1 cellular context compared by ENCODE assay signal in the genomic region with DNA sequence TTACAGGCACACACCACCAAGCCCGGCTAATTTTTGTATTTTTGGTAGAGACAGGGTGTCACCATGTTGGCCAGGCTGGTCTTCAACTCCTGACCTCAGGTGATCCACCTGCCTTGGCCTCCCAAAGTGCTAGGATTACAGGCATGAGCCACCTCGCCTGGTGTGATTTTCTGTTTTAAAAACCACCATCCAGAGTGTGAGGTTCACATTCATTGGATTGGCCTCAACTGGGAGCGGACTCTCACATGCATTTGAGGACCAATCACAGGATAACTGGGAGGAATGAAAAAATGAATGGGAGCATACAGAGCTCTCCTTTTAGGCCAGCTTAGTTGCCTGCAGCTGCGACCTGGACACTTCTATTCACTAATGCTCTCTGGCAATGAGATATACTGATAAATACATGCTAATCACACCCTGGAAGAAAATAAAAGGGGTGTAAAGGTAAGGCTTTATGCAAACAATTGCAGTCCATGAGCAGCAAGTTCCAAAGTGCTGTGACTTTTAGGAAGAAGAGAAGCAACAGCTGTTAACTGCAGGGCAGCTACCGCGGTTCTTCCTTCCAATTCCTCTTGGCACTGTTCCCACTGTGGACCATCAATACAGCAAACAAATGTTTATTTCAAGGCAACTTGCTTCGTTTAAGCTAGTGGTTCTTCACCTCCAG.
A peak's percentile ranks its signal among the peaks of the same experiment; 100 is the strongest.
TF ChIP-seq lines count a peak whose summit lies in the region.

No MANE protein-coding gene starts in this region.

TF ChIP-seq in HepG2, 621 proteins besides CTCF, POLR2A, EP300 and RAD21 (continued from another document and continues in another):
- TF ChIP-seq, protein P1, sequence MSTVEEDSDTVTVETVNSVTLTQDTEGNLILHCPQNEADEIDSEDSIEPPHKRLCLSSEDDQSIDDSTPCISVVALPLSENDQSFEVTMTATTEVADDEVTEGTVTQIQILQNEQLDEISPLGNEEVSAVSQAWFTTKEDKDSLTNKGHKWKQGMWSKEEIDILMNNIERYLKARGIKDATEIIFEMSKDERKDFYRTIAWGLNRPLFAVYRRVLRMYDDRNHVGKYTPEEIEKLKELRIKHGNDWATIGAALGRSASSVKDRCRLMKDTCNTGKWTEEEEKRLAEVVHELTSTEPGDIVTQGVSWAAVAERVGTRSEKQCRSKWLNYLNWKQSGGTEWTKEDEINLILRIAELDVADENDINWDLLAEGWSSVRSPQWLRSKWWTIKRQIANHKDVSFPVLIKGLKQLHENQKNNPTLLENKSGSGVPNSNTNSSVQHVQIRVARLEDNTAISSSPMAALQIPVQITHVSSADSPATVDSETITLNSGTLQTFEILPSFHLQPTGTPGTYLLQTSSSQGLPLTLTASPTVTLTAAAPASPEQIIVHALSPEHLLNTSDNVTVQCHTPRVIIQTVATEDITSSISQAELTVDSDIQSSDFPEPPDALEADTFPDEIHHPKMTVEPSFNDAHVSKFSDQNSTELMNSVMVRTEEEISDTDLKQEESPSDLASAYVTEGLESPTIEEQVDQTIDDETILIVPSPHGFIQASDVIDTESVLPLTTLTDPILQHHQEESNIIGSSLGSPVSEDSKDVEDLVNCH (CRISPR knock-in tag; IDR thresholded peaks at IDR 0.05) = no peak
- TF ChIP-seq ZNF724P (CRISPR knock-in tag; IDR thresholded peaks at IDR 0.05; ENCODE audit: borderline replicate concordance) = no peak
- no peak for TF ChIP-seq ZNF367 (CRISPR knock-in tag; IDR thresholded peaks at IDR 0.05; ENCODE audit: borderline replicate concordance)
- 0 out of 2 replicates have a peak, but pooled peaks have one; percentile 41 for TF ChIP-seq HOXA9 (CRISPR knock-in tag; IDR thresholded peaks at IDR 0.05; ENCODE audit: borderline replicate concordance)
- 0 out of 2 replicates have a peak, but pooled peaks have one; percentile 20 for TF ChIP-seq POGZ (CRISPR knock-in tag; IDR thresholded peaks at IDR 0.05)
- TF ChIP-seq ZNF644 (CRISPR knock-in tag; IDR thresholded peaks at IDR 0.05; ENCODE audit: low read depth) = no peak
- TF ChIP-seq NFATC3 (CRISPR knock-in tag; IDR thresholded peaks at IDR 0.05) = 0 out of 2 replicates have a peak, but pooled peaks have one; percentile 13
- TF ChIP-seq ZNF556 (CRISPR knock-in tag; IDR thresholded peaks at IDR 0.05; ENCODE audit: borderline replicate concordance) = peak; percentile 69
- no peak for TF ChIP-seq MAFF (IDR thresholded peaks at IDR 0.05; ENCODE audit: low read depth, low read length)
- TF ChIP-seq ZNF337 (CRISPR knock-in tag; IDR thresholded peaks at IDR 0.05; ENCODE audit: borderline replicate concordance, low read depth) = peak; percentile 71; the same call in 1 of the 2 replicates
- 0 out of 2 replicates have a peak, but pooled peaks have one; percentile 30 for TF ChIP-seq ZNF790 (CRISPR knock-in tag; IDR thresholded peaks at IDR 0.05; ENCODE audit: borderline replicate concordance)
- TF ChIP-seq ZNF547 (CRISPR knock-in tag; IDR thresholded peaks at IDR 0.05) = peak; percentile 64; the same call in 1 of the 2 replicates
- TF ChIP-seq CEBPG (CRISPR knock-in tag; IDR thresholded peaks at IDR 0.05) = peak; percentile 22
- TF ChIP-seq, protein P2, sequence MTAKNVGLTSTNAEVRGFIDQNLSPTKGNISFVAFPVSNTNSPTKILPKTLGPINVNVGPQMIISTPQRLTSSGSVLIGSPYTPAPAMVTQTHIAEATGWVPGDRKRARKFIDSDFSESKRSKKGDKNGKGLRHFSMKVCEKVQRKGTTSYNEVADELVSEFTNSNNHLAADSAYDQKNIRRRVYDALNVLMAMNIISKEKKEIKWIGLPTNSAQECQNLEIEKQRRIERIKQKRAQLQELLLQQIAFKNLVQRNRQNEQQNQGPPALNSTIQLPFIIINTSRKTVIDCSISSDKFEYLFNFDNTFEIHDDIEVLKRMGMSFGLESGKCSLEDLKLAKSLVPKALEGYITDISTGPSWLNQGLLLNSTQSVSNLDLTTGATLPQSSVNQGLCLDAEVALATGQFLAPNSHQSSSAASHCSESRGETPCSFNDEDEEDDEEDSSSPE (CRISPR knock-in tag; IDR thresholded peaks at IDR 0.05) = peak; percentile 46; the same call in 1 of the 2 replicates
- no peak for TF ChIP-seq ZNF251 (CRISPR knock-in tag; IDR thresholded peaks at IDR 0.05)
- TF ChIP-seq SRF (IDR thresholded peaks at IDR 0.05; ENCODE audit: low read depth, low read length) = no peak
- TF ChIP-seq, protein P3, sequence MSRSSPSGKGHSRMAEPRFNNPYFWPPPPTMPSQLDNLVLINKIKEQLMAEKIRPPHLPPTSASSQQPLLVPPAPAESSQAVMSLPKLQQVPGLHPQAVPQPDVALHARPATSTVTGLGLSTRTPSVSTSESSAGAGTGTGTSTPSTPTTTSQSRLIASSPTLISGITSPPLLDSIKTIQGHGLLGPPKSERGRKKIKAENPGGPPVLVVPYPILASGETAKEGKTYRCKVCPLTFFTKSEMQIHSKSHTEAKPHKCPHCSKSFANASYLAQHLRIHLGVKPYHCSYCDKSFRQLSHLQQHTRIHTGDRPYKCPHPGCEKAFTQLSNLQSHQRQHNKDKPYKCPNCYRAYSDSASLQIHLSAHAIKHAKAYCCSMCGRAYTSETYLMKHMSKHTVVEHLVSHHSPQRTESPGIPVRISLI (CRISPR knock-in tag; IDR thresholded peaks at IDR 0.05; ENCODE audit: borderline replicate concordance) = peak; percentile 28; the same call in 1 of the 2 replicates
- TF ChIP-seq, protein P4, sequence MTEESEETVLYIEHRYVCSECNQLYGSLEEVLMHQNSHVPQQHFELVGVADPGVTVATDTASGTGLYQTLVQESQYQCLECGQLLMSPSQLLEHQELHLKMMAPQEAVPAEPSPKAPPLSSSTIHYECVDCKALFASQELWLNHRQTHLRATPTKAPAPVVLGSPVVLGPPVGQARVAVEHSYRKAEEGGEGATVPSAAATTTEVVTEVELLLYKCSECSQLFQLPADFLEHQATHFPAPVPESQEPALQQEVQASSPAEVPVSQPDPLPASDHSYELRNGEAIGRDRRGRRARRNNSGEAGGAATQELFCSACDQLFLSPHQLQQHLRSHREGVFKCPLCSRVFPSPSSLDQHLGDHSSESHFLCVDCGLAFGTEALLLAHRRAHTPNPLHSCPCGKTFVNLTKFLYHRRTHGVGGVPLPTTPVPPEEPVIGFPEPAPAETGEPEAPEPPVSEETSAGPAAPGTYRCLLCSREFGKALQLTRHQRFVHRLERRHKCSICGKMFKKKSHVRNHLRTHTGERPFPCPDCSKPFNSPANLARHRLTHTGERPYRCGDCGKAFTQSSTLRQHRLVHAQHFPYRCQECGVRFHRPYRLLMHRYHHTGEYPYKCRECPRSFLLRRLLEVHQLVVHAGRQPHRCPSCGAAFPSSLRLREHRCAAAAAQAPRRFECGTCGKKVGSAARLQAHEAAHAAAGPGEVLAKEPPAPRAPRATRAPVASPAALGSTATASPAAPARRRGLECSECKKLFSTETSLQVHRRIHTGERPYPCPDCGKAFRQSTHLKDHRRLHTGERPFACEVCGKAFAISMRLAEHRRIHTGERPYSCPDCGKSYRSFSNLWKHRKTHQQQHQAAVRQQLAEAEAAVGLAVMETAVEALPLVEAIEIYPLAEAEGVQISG (CRISPR knock-in tag; IDR thresholded peaks at IDR 0.05) = 0 out of 2 replicates have a peak, but pooled peaks have one; percentile 4
- peak; percentile 55; the same call in 1 of the 2 replicates for TF ChIP-seq TARDBP (CRISPR knock-in tag; IDR thresholded peaks at IDR 0.05)
- TF ChIP-seq, protein P5, sequence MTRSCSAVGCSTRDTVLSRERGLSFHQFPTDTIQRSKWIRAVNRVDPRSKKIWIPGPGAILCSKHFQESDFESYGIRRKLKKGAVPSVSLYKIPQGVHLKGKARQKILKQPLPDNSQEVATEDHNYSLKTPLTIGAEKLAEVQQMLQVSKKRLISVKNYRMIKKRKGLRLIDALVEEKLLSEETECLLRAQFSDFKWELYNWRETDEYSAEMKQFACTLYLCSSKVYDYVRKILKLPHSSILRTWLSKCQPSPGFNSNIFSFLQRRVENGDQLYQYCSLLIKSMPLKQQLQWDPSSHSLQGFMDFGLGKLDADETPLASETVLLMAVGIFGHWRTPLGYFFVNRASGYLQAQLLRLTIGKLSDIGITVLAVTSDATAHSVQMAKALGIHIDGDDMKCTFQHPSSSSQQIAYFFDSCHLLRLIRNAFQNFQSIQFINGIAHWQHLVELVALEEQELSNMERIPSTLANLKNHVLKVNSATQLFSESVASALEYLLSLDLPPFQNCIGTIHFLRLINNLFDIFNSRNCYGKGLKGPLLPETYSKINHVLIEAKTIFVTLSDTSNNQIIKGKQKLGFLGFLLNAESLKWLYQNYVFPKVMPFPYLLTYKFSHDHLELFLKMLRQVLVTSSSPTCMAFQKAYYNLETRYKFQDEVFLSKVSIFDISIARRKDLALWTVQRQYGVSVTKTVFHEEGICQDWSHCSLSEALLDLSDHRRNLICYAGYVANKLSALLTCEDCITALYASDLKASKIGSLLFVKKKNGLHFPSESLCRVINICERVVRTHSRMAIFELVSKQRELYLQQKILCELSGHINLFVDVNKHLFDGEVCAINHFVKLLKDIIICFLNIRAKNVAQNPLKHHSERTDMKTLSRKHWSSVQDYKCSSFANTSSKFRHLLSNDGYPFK (CRISPR knock-in tag; IDR thresholded peaks at IDR 0.05; ENCODE audit: borderline replicate concordance) = no peak
- TF ChIP-seq RBAK (CRISPR knock-in tag; IDR thresholded peaks at IDR 0.05) = no peak
- TF ChIP-seq PPARG (CRISPR knock-in tag; conservative IDR thresholded peaks at IDR 0.05) = 0 out of 2 replicates have a peak, but pooled peaks have one; percentile 12
- TF ChIP-seq SP4 (CRISPR knock-in tag; IDR thresholded peaks at IDR 0.05) = 0 out of 2 replicates have a peak, but pooled peaks have one; percentile 30
- TF ChIP-seq ZMYM3 (CRISPR knock-in tag; IDR thresholded peaks at IDR 0.05) = peak; percentile 54; the same call in 1 of the 2 replicates
- TF ChIP-seq ZSCAN29 (CRISPR knock-in tag; conservative IDR thresholded peaks at IDR 0.05) = 0 out of 2 replicates have a peak, but pooled peaks have one; percentile 22
- TF ChIP-seq, protein P6, sequence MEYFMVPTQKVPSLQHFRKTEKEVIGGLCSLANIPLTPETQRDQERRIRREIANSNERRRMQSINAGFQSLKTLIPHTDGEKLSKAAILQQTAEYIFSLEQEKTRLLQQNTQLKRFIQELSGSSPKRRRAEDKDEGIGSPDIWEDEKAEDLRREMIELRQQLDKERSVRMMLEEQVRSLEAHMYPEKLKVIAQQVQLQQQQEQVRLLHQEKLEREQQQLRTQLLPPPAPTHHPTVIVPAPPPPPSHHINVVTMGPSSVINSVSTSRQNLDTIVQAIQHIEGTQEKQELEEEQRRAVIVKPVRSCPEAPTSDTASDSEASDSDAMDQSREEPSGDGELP (IDR thresholded peaks at IDR 0.05; ENCODE audit: borderline replicate concordance, low read depth) = peak; percentile 91
- TF ChIP-seq, protein P7, sequence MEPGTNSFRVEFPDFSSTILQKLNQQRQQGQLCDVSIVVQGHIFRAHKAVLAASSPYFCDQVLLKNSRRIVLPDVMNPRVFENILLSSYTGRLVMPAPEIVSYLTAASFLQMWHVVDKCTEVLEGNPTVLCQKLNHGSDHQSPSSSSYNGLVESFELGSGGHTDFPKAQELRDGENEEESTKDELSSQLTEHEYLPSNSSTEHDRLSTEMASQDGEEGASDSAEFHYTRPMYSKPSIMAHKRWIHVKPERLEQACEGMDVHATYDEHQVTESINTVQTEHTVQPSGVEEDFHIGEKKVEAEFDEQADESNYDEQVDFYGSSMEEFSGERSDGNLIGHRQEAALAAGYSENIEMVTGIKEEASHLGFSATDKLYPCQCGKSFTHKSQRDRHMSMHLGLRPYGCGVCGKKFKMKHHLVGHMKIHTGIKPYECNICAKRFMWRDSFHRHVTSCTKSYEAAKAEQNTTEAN (CRISPR knock-in tag; conservative IDR thresholded peaks at IDR 0.05) = no peak
- peak; percentile 26; the same call in 1 of the 2 replicates for TF ChIP-seq ZNF720 (CRISPR knock-in tag; IDR thresholded peaks at IDR 0.05)
- TF ChIP-seq ZBTB20 (CRISPR knock-in tag; IDR thresholded peaks at IDR 0.05; ENCODE audit: borderline replicate concordance, low read depth) = peak; percentile 54; the same call in 1 of the 2 replicates
- TF ChIP-seq, protein P8, sequence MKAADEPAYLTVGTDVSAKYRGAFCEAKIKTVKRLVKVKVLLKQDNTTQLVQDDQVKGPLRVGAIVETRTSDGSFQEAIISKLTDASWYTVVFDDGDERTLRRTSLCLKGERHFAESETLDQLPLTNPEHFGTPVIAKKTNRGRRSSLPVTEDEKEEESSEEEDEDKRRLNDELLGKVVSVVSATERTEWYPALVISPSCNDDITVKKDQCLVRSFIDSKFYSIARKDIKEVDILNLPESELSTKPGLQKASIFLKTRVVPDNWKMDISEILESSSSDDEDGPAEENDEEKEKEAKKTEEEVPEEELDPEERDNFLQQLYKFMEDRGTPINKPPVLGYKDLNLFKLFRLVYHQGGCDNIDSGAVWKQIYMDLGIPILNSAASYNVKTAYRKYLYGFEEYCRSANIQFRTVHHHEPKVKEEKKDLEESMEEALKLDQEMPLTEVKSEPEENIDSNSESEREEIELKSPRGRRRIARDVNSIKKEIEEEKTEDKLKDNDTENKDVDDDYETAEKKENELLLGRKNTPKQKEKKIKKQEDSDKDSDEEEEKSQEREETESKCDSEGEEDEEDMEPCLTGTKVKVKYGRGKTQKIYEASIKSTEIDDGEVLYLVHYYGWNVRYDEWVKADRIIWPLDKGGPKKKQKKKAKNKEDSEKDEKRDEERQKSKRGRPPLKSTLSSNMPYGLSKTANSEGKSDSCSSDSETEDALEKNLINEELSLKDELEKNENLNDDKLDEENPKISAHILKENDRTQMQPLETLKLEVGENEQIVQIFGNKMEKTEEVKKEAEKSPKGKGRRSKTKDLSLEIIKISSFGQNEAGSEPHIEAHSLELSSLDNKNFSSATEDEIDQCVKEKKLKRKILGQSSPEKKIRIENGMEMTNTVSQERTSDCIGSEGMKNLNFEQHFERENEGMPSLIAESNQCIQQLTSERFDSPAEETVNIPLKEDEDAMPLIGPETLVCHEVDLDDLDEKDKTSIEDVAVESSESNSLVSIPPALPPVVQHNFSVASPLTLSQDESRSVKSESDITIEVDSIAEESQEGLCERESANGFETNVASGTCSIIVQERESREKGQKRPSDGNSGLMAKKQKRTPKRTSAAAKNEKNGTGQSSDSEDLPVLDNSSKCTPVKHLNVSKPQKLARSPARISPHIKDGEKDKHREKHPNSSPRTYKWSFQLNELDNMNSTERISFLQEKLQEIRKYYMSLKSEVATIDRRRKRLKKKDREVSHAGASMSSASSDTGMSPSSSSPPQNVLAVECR (CRISPR knock-in tag; IDR thresholded peaks at IDR 0.05; ENCODE audit: borderline replicate concordance) = peak; percentile 10; the same call in 1 of the 2 replicates
- TF ChIP-seq, protein P9, sequence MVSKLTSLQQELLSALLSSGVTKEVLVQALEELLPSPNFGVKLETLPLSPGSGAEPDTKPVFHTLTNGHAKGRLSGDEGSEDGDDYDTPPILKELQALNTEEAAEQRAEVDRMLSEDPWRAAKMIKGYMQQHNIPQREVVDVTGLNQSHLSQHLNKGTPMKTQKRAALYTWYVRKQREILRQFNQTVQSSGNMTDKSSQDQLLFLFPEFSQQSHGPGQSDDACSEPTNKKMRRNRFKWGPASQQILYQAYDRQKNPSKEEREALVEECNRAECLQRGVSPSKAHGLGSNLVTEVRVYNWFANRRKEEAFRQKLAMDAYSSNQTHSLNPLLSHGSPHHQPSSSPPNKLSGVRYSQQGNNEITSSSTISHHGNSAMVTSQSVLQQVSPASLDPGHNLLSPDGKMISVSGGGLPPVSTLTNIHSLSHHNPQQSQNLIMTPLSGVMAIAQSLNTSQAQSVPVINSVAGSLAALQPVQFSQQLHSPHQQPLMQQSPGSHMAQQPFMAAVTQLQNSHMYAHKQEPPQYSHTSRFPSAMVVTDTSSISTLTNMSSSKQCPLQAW (CRISPR knock-in tag; IDR thresholded peaks at IDR 0.05) = peak; percentile 70
- TF ChIP-seq ZNF451 (CRISPR knock-in tag; IDR thresholded peaks at IDR 0.05) = no peak
- 0 out of 2 replicates have a peak, but pooled peaks have one; percentile 56 for TF ChIP-seq ZNF567 (CRISPR knock-in tag; IDR thresholded peaks at IDR 0.05; ENCODE audit: borderline replicate concordance)
